ENCODE assay signal across 4 cellular contexts in genomic region chr1:212646588-212646987, GRCh38.
A peak's percentile ranks its signal among the peaks of the same experiment; 100 is the strongest.
TF ChIP-seq lines count a peak whose summit lies in the region.

No MANE protein-coding gene starts in this region.

TF ChIP-seq in HCT116, 20 proteins besides CTCF, POLR2A, EP300 and RAD21:
- TF ChIP-seq SRF (IDR thresholded peaks at IDR 0.05; ENCODE audit: low read depth) (no peak), EZH2phosphoT487 (IDR thresholded peaks at IDR 0.05; ENCODE audit: borderline replicate concordance) (no peak), MAX (IDR thresholded peaks at IDR 0.05) (no peak), ZFX (IDR thresholded peaks at IDR 0.05) (no peak), REST (IDR thresholded peaks at IDR 0.05; ENCODE audit: low read depth) (no peak), TCF7L2 (IDR thresholded peaks at IDR 0.05; ENCODE audit: borderline replicate concordance, extremely low read depth, insufficient read depth, insufficient read length) (no peak), EZH2 (IDR thresholded peaks at IDR 0.05) (no peak)

TF ChIP-seq in GM12878, 131 proteins besides CTCF, POLR2A, EP300 and RAD21:
- no peak for TF ChIP-seq BHLHE40 (IDR thresholded peaks at IDR 0.05; ENCODE audit: borderline replicate concordance in 1 of 2, low read depth in 2 of 2, low read length in 1 of 2)
- 0 out of 2 replicates have a peak, but pooled peaks have one; percentile 53 for TF ChIP-seq TCF3 (IDR thresholded peaks at IDR 0.05; ENCODE audit: borderline replicate concordance, insufficient read depth, low read depth, low read length)
- peak; percentile 28 for TF ChIP-seq PBX3 (IDR thresholded peaks at IDR 0.05; ENCODE audit: insufficient replicate concordance, low read depth, low read length)
- TF ChIP-seq, protein P1, sequence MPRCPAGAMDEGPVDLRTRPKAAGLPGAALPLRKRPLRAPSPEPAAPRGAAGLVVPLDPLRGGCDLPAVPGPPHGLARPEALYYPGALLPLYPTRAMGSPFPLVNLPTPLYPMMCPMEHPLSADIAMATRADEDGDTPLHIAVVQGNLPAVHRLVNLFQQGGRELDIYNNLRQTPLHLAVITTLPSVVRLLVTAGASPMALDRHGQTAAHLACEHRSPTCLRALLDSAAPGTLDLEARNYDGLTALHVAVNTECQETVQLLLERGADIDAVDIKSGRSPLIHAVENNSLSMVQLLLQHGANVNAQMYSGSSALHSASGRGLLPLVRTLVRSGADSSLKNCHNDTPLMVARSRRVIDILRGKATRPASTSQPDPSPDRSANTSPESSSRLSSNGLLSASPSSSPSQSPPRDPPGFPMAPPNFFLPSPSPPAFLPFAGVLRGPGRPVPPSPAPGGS (IDR thresholded peaks at IDR 0.05; ENCODE audit: borderline replicate concordance, insufficient read depth, low read depth, low read length, poor library complexity, severe bottlenecking): peak; percentile 58

TF ChIP-seq in HepG2, 621 proteins besides CTCF, POLR2A, EP300 and RAD21:
- TF ChIP-seq ZNF512 (CRISPR knock-in tag; IDR thresholded peaks at IDR 0.05) (no peak), FOXM1 (CRISPR knock-in tag; IDR thresholded peaks at IDR 0.05) (no peak), ZNF883 (CRISPR knock-in tag; IDR thresholded peaks at IDR 0.05; ENCODE audit: not compliant biosample characterization) (no peak), MXI1 (IDR thresholded peaks at IDR 0.05; ENCODE audit: borderline replicate concordance, low read depth, low read length) (no peak), ZNF644 (CRISPR knock-in tag; IDR thresholded peaks at IDR 0.05; ENCODE audit: low read depth) (no peak), PLRG1 (conservative IDR thresholded peaks at IDR 0.05) (no peak), DPF2 (CRISPR knock-in tag; IDR thresholded peaks at IDR 0.05; ENCODE audit: borderline replicate concordance, low read depth) (no peak), THAP8 (CRISPR knock-in tag; IDR thresholded peaks at IDR 0.05; ENCODE audit: borderline replicate concordance) (no peak), AGO1 (IDR thresholded peaks at IDR 0.05; ENCODE audit: low read depth, low read length, poor library complexity, severe bottlenecking) (no peak), CBX5 (CRISPR knock-in tag; IDR thresholded peaks at IDR 0.05; ENCODE audit: borderline replicate concordance) (no peak), RBFOX2 (IDR thresholded peaks at IDR 0.05; ENCODE audit: low read depth, low read length) (no peak), ZNF704 (CRISPR knock-in tag; IDR thresholded peaks at IDR 0.05; ENCODE audit: borderline replicate concordance) (no peak), AKAP8 (CRISPR knock-in tag; IDR thresholded peaks at IDR 0.05) (no peak), HNRNPK (IDR thresholded peaks at IDR 0.05; ENCODE audit: low read depth, low read length, poor library complexity, severe bottlenecking) (no peak)
- TF ChIP-seq, protein P2, sequence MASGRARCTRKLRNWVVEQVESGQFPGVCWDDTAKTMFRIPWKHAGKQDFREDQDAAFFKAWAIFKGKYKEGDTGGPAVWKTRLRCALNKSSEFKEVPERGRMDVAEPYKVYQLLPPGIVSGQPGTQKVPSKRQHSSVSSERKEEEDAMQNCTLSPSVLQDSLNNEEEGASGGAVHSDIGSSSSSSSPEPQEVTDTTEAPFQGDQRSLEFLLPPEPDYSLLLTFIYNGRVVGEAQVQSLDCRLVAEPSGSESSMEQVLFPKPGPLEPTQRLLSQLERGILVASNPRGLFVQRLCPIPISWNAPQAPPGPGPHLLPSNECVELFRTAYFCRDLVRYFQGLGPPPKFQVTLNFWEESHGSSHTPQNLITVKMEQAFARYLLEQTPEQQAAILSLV (CRISPR knock-in tag; IDR thresholded peaks at IDR 0.05; ENCODE audit: borderline replicate concordance): no peak
- TF ChIP-seq, protein P3, sequence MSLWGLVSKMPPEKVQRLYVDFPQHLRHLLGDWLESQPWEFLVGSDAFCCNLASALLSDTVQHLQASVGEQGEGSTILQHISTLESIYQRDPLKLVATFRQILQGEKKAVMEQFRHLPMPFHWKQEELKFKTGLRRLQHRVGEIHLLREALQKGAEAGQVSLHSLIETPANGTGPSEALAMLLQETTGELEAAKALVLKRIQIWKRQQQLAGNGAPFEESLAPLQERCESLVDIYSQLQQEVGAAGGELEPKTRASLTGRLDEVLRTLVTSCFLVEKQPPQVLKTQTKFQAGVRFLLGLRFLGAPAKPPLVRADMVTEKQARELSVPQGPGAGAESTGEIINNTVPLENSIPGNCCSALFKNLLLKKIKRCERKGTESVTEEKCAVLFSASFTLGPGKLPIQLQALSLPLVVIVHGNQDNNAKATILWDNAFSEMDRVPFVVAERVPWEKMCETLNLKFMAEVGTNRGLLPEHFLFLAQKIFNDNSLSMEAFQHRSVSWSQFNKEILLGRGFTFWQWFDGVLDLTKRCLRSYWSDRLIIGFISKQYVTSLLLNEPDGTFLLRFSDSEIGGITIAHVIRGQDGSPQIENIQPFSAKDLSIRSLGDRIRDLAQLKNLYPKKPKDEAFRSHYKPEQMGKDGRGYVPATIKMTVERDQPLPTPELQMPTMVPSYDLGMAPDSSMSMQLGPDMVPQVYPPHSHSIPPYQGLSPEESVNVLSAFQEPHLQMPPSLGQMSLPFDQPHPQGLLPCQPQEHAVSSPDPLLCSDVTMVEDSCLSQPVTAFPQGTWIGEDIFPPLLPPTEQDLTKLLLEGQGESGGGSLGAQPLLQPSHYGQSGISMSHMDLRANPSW (CRISPR knock-in tag; IDR thresholded peaks at IDR 0.05; ENCODE audit: borderline replicate concordance): no peak

TF ChIP-seq in SK-N-SH treated with all-trans-retinoic acid at 6 μM for 48 hours, 23 proteins besides CTCF, POLR2A, EP300 and RAD21:
- TF ChIP-seq GLIS3 (CRISPR knock-in tag; IDR thresholded peaks at IDR 0.05) (no peak), ZNF565 (CRISPR knock-in tag; conservative IDR thresholded peaks at IDR 0.05; ENCODE audit: low read depth) (no peak), ZNF8 (CRISPR knock-in tag; IDR thresholded peaks at IDR 0.05) (no peak), PATZ1 (CRISPR knock-in tag; IDR thresholded peaks at IDR 0.05; ENCODE audit: borderline replicate concordance) (no peak), CSRNP3 (CRISPR knock-in tag; IDR thresholded peaks at IDR 0.05) (no peak), ARNTL (CRISPR knock-in tag; IDR thresholded peaks at IDR 0.05; ENCODE audit: borderline replicate concordance, low read depth) (no peak), BACH2 (CRISPR knock-in tag; IDR thresholded peaks at IDR 0.05; ENCODE audit: borderline replicate concordance) (no peak), ISL1 (CRISPR knock-in tag; IDR thresholded peaks at IDR 0.05) (no peak)
- TF ChIP-seq, protein P4, sequence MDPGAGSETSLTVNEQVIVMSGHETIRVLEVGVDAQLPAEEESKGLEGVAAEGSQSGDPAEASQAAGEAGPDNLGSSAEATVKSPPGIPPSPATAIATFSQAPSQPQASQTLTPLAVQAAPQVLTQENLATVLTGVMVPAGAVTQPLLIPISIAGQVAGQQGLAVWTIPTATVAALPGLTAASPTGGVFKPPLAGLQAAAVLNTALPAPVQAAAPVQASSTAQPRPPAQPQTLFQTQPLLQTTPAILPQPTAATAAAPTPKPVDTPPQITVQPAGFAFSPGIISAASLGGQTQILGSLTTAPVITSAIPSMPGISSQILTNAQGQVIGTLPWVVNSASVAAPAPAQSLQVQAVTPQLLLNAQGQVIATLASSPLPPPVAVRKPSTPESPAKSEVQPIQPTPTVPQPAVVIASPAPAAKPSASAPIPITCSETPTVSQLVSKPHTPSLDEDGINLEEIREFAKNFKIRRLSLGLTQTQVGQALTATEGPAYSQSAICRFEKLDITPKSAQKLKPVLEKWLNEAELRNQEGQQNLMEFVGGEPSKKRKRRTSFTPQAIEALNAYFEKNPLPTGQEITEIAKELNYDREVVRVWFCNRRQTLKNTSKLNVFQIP (CRISPR knock-in tag; IDR thresholded peaks at IDR 0.05; ENCODE audit: borderline replicate concordance, low read depth): no peak
